8 cellular contexts compared by ENCODE assay signal in the genomic region with DNA sequence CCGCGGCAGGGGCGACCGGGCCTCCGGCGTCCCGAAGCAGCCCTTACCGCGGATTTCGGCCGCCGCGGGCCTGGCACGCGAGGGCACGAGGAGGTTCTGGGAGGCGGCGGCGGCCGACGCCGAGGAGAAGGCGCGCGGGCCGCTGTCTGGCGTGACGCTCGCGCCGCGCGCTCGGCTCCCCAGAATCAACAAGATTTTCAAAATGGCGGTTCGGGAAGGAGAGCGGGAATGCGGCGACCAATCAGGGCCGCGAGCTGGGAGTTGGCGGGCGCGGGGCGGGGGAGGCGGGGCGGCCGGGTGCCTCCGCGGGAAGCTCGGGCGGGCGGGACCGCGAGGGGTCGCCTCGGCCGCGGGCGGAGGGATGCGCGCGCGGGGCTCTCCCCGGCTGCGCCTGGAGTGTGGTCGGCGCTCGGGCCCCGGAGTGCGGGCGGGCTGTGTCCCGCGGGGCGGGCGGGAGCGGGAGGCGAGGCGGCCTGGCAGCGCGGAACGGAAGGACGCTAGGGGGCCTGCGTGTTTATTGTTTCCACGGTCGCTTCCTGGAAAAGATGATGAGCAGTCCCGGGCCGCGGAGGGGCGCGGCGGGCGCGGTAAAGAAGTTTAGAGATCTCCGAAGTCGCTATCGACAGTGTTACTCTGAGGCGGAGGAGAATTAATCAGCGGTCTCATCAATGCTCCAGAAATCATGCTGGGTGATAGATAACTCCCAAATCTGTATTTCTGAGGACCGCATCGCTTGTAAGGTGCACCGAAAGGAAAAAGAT. TPM values are rescaled to one million over a fixed set of nuclear protein-coding genes. Genes with fewer than 3 reads are reported as not detected.
DNase-seq lines count a peak whose midpoint lies in the region; ATAC-seq and TF ChIP-seq lines count a peak whose summit lies in the region.

A gene with protein sequence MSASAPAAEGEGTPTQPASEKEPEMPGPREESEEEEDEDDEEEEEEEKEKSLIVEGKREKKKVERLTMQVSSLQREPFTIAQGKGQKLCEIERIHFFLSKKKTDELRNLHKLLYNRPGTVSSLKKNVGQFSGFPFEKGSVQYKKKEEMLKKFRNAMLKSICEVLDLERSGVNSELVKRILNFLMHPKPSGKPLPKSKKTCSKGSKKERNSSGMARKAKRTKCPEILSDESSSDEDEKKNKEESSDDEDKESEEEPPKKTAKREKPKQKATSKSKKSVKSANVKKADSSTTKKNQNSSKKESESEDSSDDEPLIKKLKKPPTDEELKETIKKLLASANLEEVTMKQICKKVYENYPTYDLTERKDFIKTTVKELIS (minus strand): TSS at position 193 of the 761 bp plus-strand sequence. CDS start 543 bp downstream, outside the sequence.

- peaks cover 10% of the 10 kb centered on the region for H3K4me1 Mint-ChIP-seq in glutamatergic neuron (ENCODE audit: low read depth, unreplicated experiment)
- H3K4me1 Mint-ChIP-seq in osteocyte (ENCODE audit: unreplicated experiment): peaks cover 44% of the 10 kb centered on the region

- peak within 1 kb of the TSS; percentile 97 to 98 for H3K27ac Mint-ChIP-seq in activated naive CD4-positive, alpha-beta T cell treated with anti-CD3 and anti-CD28 coated beads, Interleukin-2, amount 50 U/mL, for 72 hours
- H3K27ac Mint-ChIP-seq in glutamatergic neuron (ENCODE audit: unreplicated experiment) (peak within 1 kb of the TSS; percentile 72), osteocyte (ENCODE audit: unreplicated experiment) (peak within 1 kb of the TSS; percentile 97)

- intact Hi-C loops in testis (cut with DNase I; ENCODE audit: low total_unique reads): no loop called here

- no peak for TF ChIP-seq POLR2A in testis (IDR thresholded peaks at IDR 0.05)

- DNase-seq in GM10248 (ENCODE audit: extremely low spot score): peak; percentile 80
- peak; percentile 78 for DNase-seq in NCI-H1092 (lab: John Stamatoyannopoulos, UW)
- peak; percentile 76 for DNase-seq in SKM-1 treated with dmso at 0.1 percent for 144 hours (lab: John Stamatoyannopoulos, UW; ENCODE audit: unreplicated experiment)
- peak; percentile 74 to 89 for DNase-seq in activated naive CD4-positive, alpha-beta T cell treated with anti-CD3 and anti-CD28 coated beads, Interleukin-2, amount 50 U/mL, for 72 hours (ENCODE audit: low spot score in 2 of 2)
- DNase-seq in glutamatergic neuron: peak; percentile 92
- peak; percentile 92 for DNase-seq in osteocyte (ENCODE audit: extremely low spot score, unreplicated experiment)
- peak; percentile 92 for DNase-seq in testis

- WGBS in testis, 2 donors: 0 to 1% methylated on average over 11 to 95 of the region's 102 CpGs

- H3K4me3 Mint-ChIP-seq in glutamatergic neuron (ENCODE audit: unreplicated experiment) (peak within 1 kb of the TSS; percentile 99), osteocyte (ENCODE audit: unreplicated experiment) (peak within 1 kb of the TSS; percentile 93)

- POLR2A ChIA-PET in GM10248 (lab: Yijun Ruan, JAX): interaction anchor here (0.6 to 0.7 kb wide), 2 partner anchors 42 to 154 kb away, joined by 3 read pairs; no protein-coding TSS in a partner anchor

- peak within 1 kb of the TSS; percentile 94 to 99 for H3K27ac ChIP-seq in testis

- H3K9me3 ChIP-seq in testis: no peaks in the 10 kb centered on the region

- peak within 1 kb of the TSS; percentile 88 to 99 for H3K4me3 ChIP-seq in testis

- H3K36me3 Mint-ChIP-seq in activated naive CD4-positive, alpha-beta T cell treated with anti-CD3 and anti-CD28 coated beads, Interleukin-2, amount 50 U/mL, for 72 hours: peaks cover 26 to 44% of the 10 kb centered on the region in 2 donors
- H3K36me3 Mint-ChIP-seq in glutamatergic neuron (ENCODE audit: unreplicated experiment): no peaks in the 10 kb centered on the region
- peaks cover 3% of the 10 kb centered on the region for H3K36me3 Mint-ChIP-seq in osteocyte (ENCODE audit: unreplicated experiment)

- peaks cover 12% of the 10 kb centered on the region for H3K27me3 Mint-ChIP-seq in glutamatergic neuron (ENCODE audit: unreplicated experiment)
- no peaks in the 10 kb centered on the region for H3K27me3 Mint-ChIP-seq in osteocyte (ENCODE audit: unreplicated experiment)

- H3K36me3 ChIP-seq in testis (ENCODE audit: low read depth, missing control alignments): no peaks in the 10 kb centered on the region

- TF ChIP-seq CTCF in GM10248 (IDR thresholded peaks at IDR 0.05; ENCODE audit: control extremely low read depth, extremely low read depth, low read depth, missing control alignments): peak; percentile 47
- TF ChIP-seq CTCF in glutamatergic neuron (IDR thresholded peaks at IDR 0.05; ENCODE audit: partially characterized antibody, unreplicated experiment): peak; percentile 45
- TF ChIP-seq CTCF in osteocyte (IDR thresholded peaks at IDR 0.05): peak; percentile 65
- TF ChIP-seq CTCF in testis (IDR thresholded peaks at IDR 0.05): peak; percentile 16 to 45 (median 22)

- no peaks in the 10 kb centered on the region for H3K9me3 Mint-ChIP-seq in activated naive CD4-positive, alpha-beta T cell treated with anti-CD3 and anti-CD28 coated beads, Interleukin-2, amount 50 U/mL, for 72 hours
- peaks cover 8% of the 10 kb centered on the region for H3K9me3 Mint-ChIP-seq in glutamatergic neuron (ENCODE audit: unreplicated experiment)
- H3K9me3 Mint-ChIP-seq in osteocyte (ENCODE audit: unreplicated experiment): no peaks in the 10 kb centered on the region

- peaks cover 5% of the 10 kb centered on the region for H3K4me1 ChIP-seq in testis

- peak; percentile 37 for ATAC-seq in HG02571 (IDR thresholded peaks at IDR 0.05; ENCODE audit: unreplicated experiment)
- peak; percentile 72 to 78 for ATAC-seq in activated naive CD4-positive, alpha-beta T cell treated with anti-CD3 and anti-CD28 coated beads, Interleukin-2, amount 50 U/mL, for 72 hours

- no peaks in the 10 kb centered on the region for H3K27me3 ChIP-seq in testis

- CTCF ChIA-PET in GM10248 (lab: Yijun Ruan, JAX): no interaction called here

RNA-seq across cellular contexts. Expression of the gene that starts here (rescaled TPM):
- 100 to 1,000 TPM; 185 to 239 TPM for total RNA-seq in activated naive CD4-positive, alpha-beta T cell treated with anti-CD3 and anti-CD28 coated beads, Interleukin-2, amount 50 U/mL, for 72 hours
- total RNA-seq in glutamatergic neuron (ENCODE audit: unreplicated experiment): 33.8 TPM
- total RNA-seq in osteocyte: 62.1 and 65.5 TPM in 2 replicates
- total RNA-seq in testis: 10 to 100 TPM; 53.8 to 65.2 TPM
- 14.0 TPM for polyA plus RNA-seq in testis (ENCODE audit: insufficient read depth, low read depth, low replicate concordance)

Comparison
In these comparisons a context has a peak if more than half of its experiments do, and no peak if none do; other contexts are left out.
1. Peak in every context shown above with its lines: DNase-seq, ATAC-seq, H3K4me3 ChIP-seq and H3K27ac ChIP-seq.